In the genomic region with DNA sequence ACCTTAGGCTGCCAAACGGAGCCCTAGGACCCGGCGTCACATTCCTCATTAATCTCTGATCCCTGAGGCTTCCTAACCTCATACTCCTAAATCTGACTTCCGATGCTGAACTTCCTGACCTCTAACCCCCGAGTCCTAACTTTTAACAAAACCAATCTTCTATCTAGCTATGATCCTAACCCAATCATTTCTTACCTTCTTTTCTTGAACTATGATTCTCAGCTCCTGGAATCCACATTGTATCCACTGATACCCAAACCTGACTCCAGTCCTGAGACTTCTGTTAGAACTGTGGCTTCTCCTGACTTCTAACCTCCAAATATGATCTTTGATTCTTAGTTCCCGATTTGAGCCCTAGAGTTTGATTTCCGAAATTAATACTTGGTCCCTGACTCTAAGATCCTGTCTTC, we compare ENCODE assay signal across 8 cellular contexts. TPM values are rescaled to one million over a fixed set of nuclear protein-coding genes. Genes with fewer than 3 reads are reported as not detected.
A peak's percentile ranks its signal among the peaks of the same experiment; 100 is the strongest.
DNase-seq lines count a peak whose midpoint lies in the region; ATAC-seq and TF ChIP-seq lines count a peak whose summit lies in the region.

No MANE protein-coding gene starts in this region.

- WGBS in ectodermal cell, 2 experiments = 8 to 12% methylated on average over 7 of the region's 7 CpGs

- no peaks in the 10 kb centered on the region for H3K27me3 Mint-ChIP-seq in CD4-positive, alpha-beta memory T cell

- H3K4me1 ChIP-seq in CD4-positive, alpha-beta memory T cell (ENCODE audit: insufficient read depth, low read length) = peaks cover 34% of the 10 kb centered on the region
- H3K4me1 ChIP-seq in MM.1S (ENCODE audit: low read length) (peaks cover 17% of the 10 kb centered on the region; the same call in 1 of the 2 replicates), ectodermal cell (ENCODE audit: control insufficient read depth, insufficient read depth, low read length) (no peaks in the 10 kb centered on the region), neuron (ENCODE audit: insufficient read depth, low read length) (peaks cover 10% of the 10 kb centered on the region)

- no peaks in the 10 kb centered on the region for H3K9me2 ChIP-seq in MM.1S (replicated peaks; ENCODE audit: insufficient read depth, low read length)

- peaks cover 17 to 58% (median 38%) of the 10 kb centered on the region in 4 donors for H3K4me1 Mint-ChIP-seq in CD4-positive, alpha-beta memory T cell

- H3K27ac Mint-ChIP-seq in CD4-positive, alpha-beta memory T cell = peak overlapping the region; percentile 90 to 100 (median 99)

- peaks cover 10% of the 10 kb centered on the region for H3K36me3 ChIP-seq in CD4-positive, alpha-beta memory T cell (ENCODE audit: insufficient read depth, low read length)
- no peaks in the 10 kb centered on the region for H3K36me3 ChIP-seq in MM.1S (replicated peaks; ENCODE audit: insufficient read depth, low read length)
- no peaks in the 10 kb centered on the region for H3K36me3 ChIP-seq in ectodermal cell (ENCODE audit: control insufficient read depth, insufficient read depth, low read length)
- H3K36me3 ChIP-seq in neuron (ENCODE audit: insufficient read depth, low read length) = no peaks in the 10 kb centered on the region

- intact Hi-C loops in CD4-positive, alpha-beta memory T cell (cut with micrococcal nuclease) = no loop called here

- peak overlapping the region; percentile 85 to 98 (median 96) for H3K4me3 Mint-ChIP-seq in CD4-positive, alpha-beta memory T cell

- H3K36me3 Mint-ChIP-seq in CD4-positive, alpha-beta memory T cell = peaks cover 14 to 22% of the 10 kb centered on the region in 2 donors

- peak overlapping the region; percentile 68 to 87 for H3K4me3 ChIP-seq in CD4-positive, alpha-beta memory T cell (ENCODE audit: low read length in 2 of 2)
- H3K4me3 ChIP-seq in MM.1S (ENCODE audit: low read length) = peak overlapping the region; percentile 73
- H3K4me3 ChIP-seq in ectodermal cell (ENCODE audit: insufficient read depth, low read depth, low read length) = peak overlapping the region; percentile 81
- peak overlapping the region; percentile 74 for H3K4me3 ChIP-seq in neuron (ENCODE audit: low read length)

- H3K9me3 ChIP-seq in CD4-positive, alpha-beta memory T cell (ENCODE audit: control insufficient read depth in 1 of 2, low read length in 2 of 2) = no peaks in the 10 kb centered on the region
- no peaks in the 10 kb centered on the region for H3K9me3 ChIP-seq in MM.1S (replicated peaks; ENCODE audit: insufficient read depth, low read length)
- no peaks in the 10 kb centered on the region for H3K9me3 ChIP-seq in ectodermal cell (ENCODE audit: control insufficient read depth, low read length)
- no peaks in the 10 kb centered on the region for H3K9me3 ChIP-seq in neuron (ENCODE audit: low read length)

- H4K20me1 ChIP-seq in MM.1S (ENCODE audit: insufficient read depth, low read length) = no peaks in the 10 kb centered on the region

- H3K27ac ChIP-seq in CD4-positive, alpha-beta memory T cell (ENCODE audit: low read depth, low read length) = peak overlapping the region; percentile 99
- H3K27ac ChIP-seq in MM.1S (ENCODE audit: low read length) (peak overlapping the region; percentile 43; the same call in 1 of the 2 replicates), ectodermal cell (ENCODE audit: insufficient read depth, low read depth, low read length, poor library complexity, severe bottlenecking) (peak overlapping the region; percentile 45)

- POLR2A ChIA-PET in CD4-positive, alpha-beta memory T cell (lab: Charles Lee; ENCODE audit: partially characterized antibody) = interaction anchor here (0.7 to 3.0 kb wide), 17 partner anchors 17 to 536 kb away, joined by 3 to 18 read pairs (median 4); a partner anchor contains a TSS

- H3K4me2 ChIP-seq in MM.1S (ENCODE audit: low read depth, low read length) = peak overlapping the region; percentile 75

- peaks cover 67% of the 10 kb centered on the region for H3K79me2 ChIP-seq in MM.1S (ENCODE audit: low read length)

- no peak for DNase-seq in CD4-positive, alpha-beta memory T cell
- DNase-seq in MM.1S = no peak
- DNase-seq in EL = no peak
- no peak for DNase-seq in NCI-H446 (lab: John Stamatoyannopoulos, UW)

- H3K9me3 Mint-ChIP-seq in CD4-positive, alpha-beta memory T cell = no peaks in the 10 kb centered on the region

- H3F3A ChIP-seq in MM.1S (ENCODE audit: insufficient read depth, low read length) = peaks cover 6% of the 10 kb centered on the region

- TF ChIP-seq CTCF in MM.1S (IDR thresholded peaks at IDR 0.05; ENCODE audit: low read length) = no peak

- ATAC-seq in GM21717 (IDR thresholded peaks at IDR 0.05; ENCODE audit: unreplicated experiment) (no peak), GM21786 (IDR thresholded peaks at IDR 0.05; ENCODE audit: unreplicated experiment) (no peak)

- H2AFZ ChIP-seq in MM.1S (ENCODE audit: low read length) (peak overlapping the region; percentile 70), neuron (ENCODE audit: low read depth, low read length) (peak overlapping the region; percentile 81)

- no peaks in the 10 kb centered on the region for H3K27me3 ChIP-seq in CD4-positive, alpha-beta memory T cell (ENCODE audit: insufficient read depth, low read length)
- H3K27me3 ChIP-seq in MM.1S (replicated peaks; ENCODE audit: insufficient read depth, low read length) (no peaks in the 10 kb centered on the region), ectodermal cell (ENCODE audit: control insufficient read depth, insufficient read depth, low read length, poor library complexity, severe bottlenecking) (peaks cover 10% of the 10 kb centered on the region), neuron (ENCODE audit: insufficient read depth, low read length) (no peaks in the 10 kb centered on the region)

- peak overlapping the region; percentile 75 for H3K9ac ChIP-seq in MM.1S (ENCODE audit: low read length)

- CTCF ChIA-PET in CD4-positive, alpha-beta memory T cell (lab: Charles Lee; ENCODE audit: partially characterized antibody) = interaction anchor here (1.0 to 3.7 kb wide), 7 partner anchors 29 to 498 kb away, joined by 3 to 35 read pairs (median 6); a partner anchor contains a TSS

RNA-seq across cellular contexts. Expression of a gene that starts 0.5 kb away (rescaled TPM):
- 10 to 100 TPM; 23.9 to 26.0 TPM for total RNA-seq in CD4-positive, alpha-beta memory T cell
- polyA plus RNA-seq in CD4-positive, alpha-beta memory T cell = 10 to 100 TPM in 1 of 2 donors, 1 to 10 TPM in 1; 7.2 to 15.2 TPM
- polyA plus RNA-seq in ectodermal cell (2013, experiment 1 of 4) = 17.9 TPM
- polyA plus RNA-seq in ectodermal cell (2013, experiment 2 of 4) = 17.1 TPM
- polyA plus RNA-seq in ectodermal cell (2013, experiment 3 of 4) = 17.0 TPM
- 16.0 TPM for polyA plus RNA-seq in ectodermal cell (2013, experiment 4 of 4)

RNA-seq across cellular contexts. Expression of a gene that starts 0.8 kb away (rescaled TPM):
- 10 to 100 TPM; 47.0 to 50.0 TPM for total RNA-seq in CD4-positive, alpha-beta memory T cell
- 10 to 100 TPM; 39.0 to 51.7 TPM for polyA plus RNA-seq in CD4-positive, alpha-beta memory T cell
- polyA plus RNA-seq in ectodermal cell (2013, experiment 1 of 4) = 20.8 TPM
- polyA plus RNA-seq in ectodermal cell (2013, experiment 2 of 4) = 21.5 TPM
- polyA plus RNA-seq in ectodermal cell (2013, experiment 3 of 4) = 19.0 TPM
- polyA plus RNA-seq in ectodermal cell (2013, experiment 4 of 4) = 21.8 TPM

RNA-seq across cellular contexts. Expression of a gene that starts 11.8 kb away (rescaled TPM):
- total RNA-seq in CD4-positive, alpha-beta memory T cell = under 1 TPM; 0.42 to 0.79 TPM
- polyA plus RNA-seq in CD4-positive, alpha-beta memory T cell = not detected
- polyA plus RNA-seq in ectodermal cell (2013, experiment 1 of 4) = 2.5 TPM
- 3.0 TPM for polyA plus RNA-seq in ectodermal cell (2013, experiment 2 of 4)
- 1.7 TPM for polyA plus RNA-seq in ectodermal cell (2013, experiment 3 of 4)
- 2.4 TPM for polyA plus RNA-seq in ectodermal cell (2013, experiment 4 of 4)

RNA-seq across cellular contexts. Expression of a gene that starts 22.1 kb away (rescaled TPM):
- 10 to 100 TPM; 64.4 to 65.9 TPM for total RNA-seq in CD4-positive, alpha-beta memory T cell
- polyA plus RNA-seq in CD4-positive, alpha-beta memory T cell = 10 to 100 TPM; 20.9 to 53.3 TPM
- 6.9 TPM for polyA plus RNA-seq in ectodermal cell (2013, experiment 1 of 4)
- polyA plus RNA-seq in ectodermal cell (2013, experiment 2 of 4) = 4.8 TPM
- polyA plus RNA-seq in ectodermal cell (2013, experiment 3 of 4) = 3.6 TPM
- 4.4 TPM for polyA plus RNA-seq in ectodermal cell (2013, experiment 4 of 4)

RNA-seq across cellular contexts. Expression of a gene that starts 30.3 kb away (rescaled TPM):
- total RNA-seq in CD4-positive, alpha-beta memory T cell = 10 to 100 TPM; 17.0 to 20.2 TPM
- 10 to 100 TPM in 1 of 2 donors, 1 to 10 TPM in 1; 9.6 to 14.0 TPM for polyA plus RNA-seq in CD4-positive, alpha-beta memory T cell
- polyA plus RNA-seq in ectodermal cell (2013, experiment 1 of 4) = 87.4 TPM
- polyA plus RNA-seq in ectodermal cell (2013, experiment 2 of 4) = 71.8 TPM
- polyA plus RNA-seq in ectodermal cell (2013, experiment 3 of 4) = 59.0 TPM
- polyA plus RNA-seq in ectodermal cell (2013, experiment 4 of 4) = 67.4 TPM

Comparison
In these comparisons a context has a peak if more than half of its experiments do, and no peak if none do; other contexts are left out.
1. H3K27ac ChIP-seq: peak in every context shown above with its lines; median percentile 99 in CD4-positive, alpha-beta memory T cell; 45 in ectodermal cell; 43 in MM.1S.